ENCODE assay signal across 19 cellular contexts in genomic region chr1:236509203-236509602, GRCh38. TPM values are rescaled to one million over a fixed set of nuclear protein-coding genes. Genes with fewer than 3 reads are reported as not detected.
DNase-seq lines count a peak whose midpoint lies in the region; ATAC-seq and TF ChIP-seq lines count a peak whose summit lies in the region.
"Had no signal": no experiment of that assay in that cellular context is flagged by ENCODE, and none has a peak within 500 bp of the region (broad histone marks: within the 10 kb centered on the region; RNA-seq: fewer than 3 reads in every experiment).

No MANE protein-coding gene starts in this region.

- H3K27me3 Mint-ChIP-seq in natural killer cell treated with Interleukin-12 subunit alpha and Interleukin-12 subunit beta and Interleukin-15 and Interleukin-18, amount 100 ng/mL, for 72 hours: peaks cover 0 to 3% of the 10 kb centered on the region in 2 donors
- H3K27me3 Mint-ChIP-seq in natural killer cell (ENCODE audit: low read depth in 2 of 2): peaks cover 0 to 2% of the 10 kb centered on the region in 2 donors
- no peaks in the 10 kb centered on the region for H3K27me3 Mint-ChIP-seq in activated T-helper 17 cell treated with anti-CD3 and anti-CD28 coated beads, Interleukin-2, amount 50 U/mL, for 72 hours
- H3K27me3 Mint-ChIP-seq: IgD-negative memory B cell had no signal

- H3K36me3 Mint-ChIP-seq in natural killer cell treated with Interleukin-12 subunit alpha and Interleukin-12 subunit beta and Interleukin-15 and Interleukin-18, amount 100 ng/mL, for 72 hours: no peaks in the 10 kb centered on the region
- H3K36me3 Mint-ChIP-seq in natural killer cell: no peaks in the 10 kb centered on the region
- H3K36me3 Mint-ChIP-seq in activated T-helper 17 cell treated with anti-CD3 and anti-CD28 coated beads, Interleukin-2, amount 50 U/mL, for 72 hours (ENCODE audit: low read depth): no peaks in the 10 kb centered on the region
- H3K36me3 Mint-ChIP-seq: T-cell had no signal

- H3K4me1 Mint-ChIP-seq in natural killer cell treated with Interleukin-12 subunit alpha and Interleukin-12 subunit beta and Interleukin-15 and Interleukin-18, amount 100 ng/mL, for 72 hours (ENCODE audit: low read depth in 2 of 2): peaks cover 3 to 26% of the 10 kb centered on the region in 2 donors
- no peaks in the 10 kb centered on the region for H3K4me1 Mint-ChIP-seq in natural killer cell
- peaks cover 26% of the 10 kb centered on the region for H3K4me1 Mint-ChIP-seq in activated T-helper 17 cell treated with anti-CD3 and anti-CD28 coated beads, Interleukin-2, amount 50 U/mL, for 72 hours

- no peaks in the 10 kb centered on the region for H3K9me3 ChIP-seq in MM.1S (replicated peaks; ENCODE audit: insufficient read depth, low read length)
- no peaks in the 10 kb centered on the region for H3K9me3 ChIP-seq in testis

- H3K9me3 Mint-ChIP-seq in natural killer cell treated with Interleukin-12 subunit alpha and Interleukin-12 subunit beta and Interleukin-15 and Interleukin-18, amount 100 ng/mL, for 72 hours: no peaks in the 10 kb centered on the region
- H3K9me3 Mint-ChIP-seq in natural killer cell: no peaks in the 10 kb centered on the region
- H3K9me3 Mint-ChIP-seq in activated T-helper 17 cell treated with anti-CD3 and anti-CD28 coated beads, Interleukin-2, amount 50 U/mL, for 72 hours: no peaks in the 10 kb centered on the region
- H3K9me3 Mint-ChIP-seq: IgD-negative memory B cell, T-cell had no signal

- 79 to 92% methylated on average over 1 of the region's 1 CpG for WGBS in testis, 2 donors

- H3K4me1 ChIP-seq in MM.1S (ENCODE audit: low read length) (peaks cover 12% of the 10 kb centered on the region), testis (peaks cover 9% of the 10 kb centered on the region)

- no peaks in the 10 kb centered on the region for H3K36me3 ChIP-seq in MM.1S (replicated peaks; ENCODE audit: insufficient read depth, low read length)
- no peaks in the 10 kb centered on the region for H3K36me3 ChIP-seq in testis (ENCODE audit: low read depth, missing control alignments)

- peak overlapping the region; percentile 54 for H3K4me3 Mint-ChIP-seq in natural killer cell treated with Interleukin-12 subunit alpha and Interleukin-12 subunit beta and Interleukin-15 and Interleukin-18, amount 100 ng/mL, for 72 hours
- no peak overlapping the region for H3K4me3 Mint-ChIP-seq in natural killer cell
- H3K4me3 Mint-ChIP-seq in activated T-helper 17 cell treated with anti-CD3 and anti-CD28 coated beads, Interleukin-2, amount 50 U/mL, for 72 hours: peak overlapping the region; percentile 55
- H3K4me3 Mint-ChIP-seq: IgD-negative memory B cell had no signal

- no peaks in the 10 kb centered on the region for H3K79me2 ChIP-seq in MM.1S (ENCODE audit: low read length)

- H3K4me3 ChIP-seq in MM.1S (ENCODE audit: low read length) (no peak overlapping the region), testis (no peak overlapping the region)

- H3K27me3 ChIP-seq in MM.1S (replicated peaks; ENCODE audit: insufficient read depth, low read length): peaks cover 56% of the 10 kb centered on the region
- no peaks in the 10 kb centered on the region for H3K27me3 ChIP-seq in testis

- H3K9me2 ChIP-seq in MM.1S (replicated peaks; ENCODE audit: insufficient read depth, low read length): no peaks in the 10 kb centered on the region

- no peak overlapping the region for H2AFZ ChIP-seq in MM.1S (ENCODE audit: low read length)

- no peak for DNase-seq in natural killer cell treated with Interleukin-12 subunit alpha and Interleukin-12 subunit beta and Interleukin-15 and Interleukin-18, amount 100 ng/mL, for 72 hours (ENCODE audit: low spot score)
- no peak for DNase-seq in natural killer cell
- no peak for DNase-seq in MM.1S
- no peak for DNase-seq in testis
- DNase-seq: DMS53, GDM1, Karpas-422, NCI-H1694, NCI-H2081 treated with DMSO at 0.1 percent for 48 hours, NCI-H446 treated with DMSO at 0.1 percent for 48 hours, NCI-H526 treated with DMSO at 0.1 percent for 48 hours, SIG-M5, T-cell had no signal

- H3K4me2 ChIP-seq in MM.1S (ENCODE audit: low read depth, low read length): peak overlapping the region; percentile 58; the same call in 1 of the 2 replicates

- H3F3A ChIP-seq in MM.1S (ENCODE audit: insufficient read depth, low read length): peaks cover 5% of the 10 kb centered on the region

- TF ChIP-seq CTCF in natural killer cell (IDR thresholded peaks at IDR 0.05) (no peak), MM.1S (IDR thresholded peaks at IDR 0.05; ENCODE audit: low read length) (no peak), testis (IDR thresholded peaks at IDR 0.05) (no peak)

- ATAC-seq in natural killer cell treated with Interleukin-12 subunit alpha and Interleukin-12 subunit beta and Interleukin-15 and Interleukin-18, amount 100 ng/mL, for 72 hours: no peak
- ATAC-seq in natural killer cell: no peak
- no peak for ATAC-seq in activated T-helper 17 cell treated with anti-CD3 and anti-CD28 coated beads, Interleukin-2, amount 50 U/mL, for 72 hours (replicated peaks)
- ATAC-seq in GM18909 (IDR thresholded peaks at IDR 0.05; ENCODE audit: poor library complexity, unreplicated experiment): no peak
- no peak for ATAC-seq in GM19035 (IDR thresholded peaks at IDR 0.05; ENCODE audit: unreplicated experiment)
- ATAC-seq: SK-N-SH treated with all-trans-retinoic acid at 6 μM for 48 hours, T-cell had no signal

- H3K27ac ChIP-seq in MM.1S (ENCODE audit: low read length) (no peak overlapping the region), testis (peak overlapping the region in 1 of 2 donors; percentile 25)
- H3K27ac ChIP-seq: C4-2B had no signal

- no peak overlapping the region for H3K9ac ChIP-seq in MM.1S (ENCODE audit: low read length)

- intact Hi-C loops in natural killer cell (cut with micrococcal nuclease) (no loop called here), testis (cut with DNase I; ENCODE audit: low total_unique reads) (no loop called here)

- H3K27ac Mint-ChIP-seq in natural killer cell treated with Interleukin-12 subunit alpha and Interleukin-12 subunit beta and Interleukin-15 and Interleukin-18, amount 100 ng/mL, for 72 hours: peak overlapping the region; percentile 25 to 95
- H3K27ac Mint-ChIP-seq in natural killer cell: no peak overlapping the region
- peak overlapping the region; percentile 74 for H3K27ac Mint-ChIP-seq in activated T-helper 17 cell treated with anti-CD3 and anti-CD28 coated beads, Interleukin-2, amount 50 U/mL, for 72 hours
- H3K27ac Mint-ChIP-seq: IgD-negative memory B cell had no signal

- H4K20me1 ChIP-seq in MM.1S (ENCODE audit: insufficient read depth, low read length): no peaks in the 10 kb centered on the region; the same call in 1 of the 2 replicates

- TF ChIP-seq POLR2A in testis (IDR thresholded peaks at IDR 0.05): no peak

RNA-seq across cellular contexts. Expression of gene LGALS8, which starts 14.6 kb away (rescaled TPM):
- 100 to 1,000 TPM in 1 of 2 donors, 10 to 100 TPM in 1; 88.2 to 119 TPM for total RNA-seq in natural killer cell treated with Interleukin-12 subunit alpha and Interleukin-12 subunit beta and Interleukin-15 and Interleukin-18, amount 100 ng/mL, for 72 hours
- total RNA-seq in natural killer cell (100 to 1,000 TPM in 2 of 3 donors, 10 to 100 TPM in 1; 90.5 to 129 (median 114) TPM), testis (100 to 1,000 TPM; 115 to 122 TPM)
- total RNA-seq in activated T-helper 17 cell treated with anti-CD3 and anti-CD28 coated beads, Interleukin-2, amount 50 U/mL, for 72 hours: 100 to 1,000 TPM; 114 to 253 TPM
- 114 TPM for polyA plus RNA-seq in testis (ENCODE audit: insufficient read depth, low read depth, low replicate concordance)

Comparison
In these comparisons a context has a peak if more than half of its experiments do, and no peak if none do; other contexts are left out.
1. H3K27ac Mint-ChIP-seq: peak in natural killer cell treated with Interleukin-12 subunit alpha and Interleukin-12 subunit beta and Interleukin-15 and Interleukin-18, amount 100 ng/mL, for 72 hours (2 of 2) and activated T-helper 17 cell treated with anti-CD3 and anti-CD28 coated beads, Interleukin-2, amount 50 U/mL, for 72 hours (single experiment); none in natural killer cell (0 of 2).